Comparison of ENCODE assay signal across 8 cellular contexts in the genomic region with DNA sequence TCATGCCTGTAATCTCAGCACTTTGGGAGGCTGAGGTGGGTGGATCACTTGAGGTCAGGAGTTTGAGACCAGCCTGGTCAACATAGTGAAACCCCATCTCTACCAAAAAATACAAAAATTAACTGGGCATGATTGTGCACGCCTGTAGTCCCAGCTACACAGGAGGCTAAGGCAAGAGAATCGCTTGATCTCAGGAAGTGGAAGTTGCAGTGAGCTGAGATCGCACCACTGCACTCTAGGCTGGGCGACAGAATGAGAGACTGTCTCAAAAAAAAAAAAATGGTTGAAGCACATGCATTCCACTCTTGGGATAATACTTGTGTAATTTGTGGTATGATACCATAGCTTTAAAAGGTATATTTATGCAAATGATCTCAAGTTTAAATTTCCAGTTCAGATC. TPM values are rescaled to one million over a fixed set of nuclear protein-coding genes. Genes with fewer than 3 reads are reported as not detected.
DNase-seq lines count a peak whose midpoint lies in the region; ATAC-seq and TF ChIP-seq lines count a peak whose summit lies in the region.
"Not testable (repeated sequence)": the region's sequence is repeated elsewhere in the genome, so short reads cannot be mapped to it uniquely, and the experiment has no call there.

No MANE protein-coding gene starts in this region.

- peak overlapping the region; percentile 24; the same call in 1 of the 2 replicates for H3K9ac ChIP-seq in OCI-LY1 (ENCODE audit: low read length)

- H3F3A ChIP-seq in DOHH2 (ENCODE audit: control insufficient read depth, insufficient read depth); OCI-LY1 (ENCODE audit: insufficient read depth, low read length): not testable (repeated sequence)

- not testable (repeated sequence) for TF ChIP-seq CTCF in DOHH2 (IDR thresholded peaks at IDR 0.05; ENCODE audit: low read depth, low read length, poor library complexity, severe bottlenecking); OCI-LY1 (IDR thresholded peaks at IDR 0.05; ENCODE audit: low read length); activated B cell treated with CpG ODN at 0.5 μM for 24 hours (IDR thresholded peaks at IDR 0.05); chondrocyte (IDR thresholded peaks at IDR 0.05)

- H3K79me2 ChIP-seq in DOHH2 (ENCODE audit: control insufficient read depth, low read length) (peaks cover 100% of the 10 kb centered on the region), OCI-LY1 (ENCODE audit: insufficient read depth, low read length) (peaks cover 100% of the 10 kb centered on the region)

- not testable (repeated sequence) for H3K9me3 ChIP-seq in DOHH2 (ENCODE audit: control insufficient read depth, insufficient read depth, low read length); OCI-LY1 (ENCODE audit: low read length)

- peaks cover 87% of the 10 kb centered on the region for H3K4me1 Mint-ChIP-seq in activated B cell treated with CpG ODN at 0.5 μM for 24 hours
- peaks cover 85% of the 10 kb centered on the region for H3K4me1 Mint-ChIP-seq in activated naive CD4-positive, alpha-beta T cell treated with anti-CD3 and anti-CD28 coated beads for 36 hours (ENCODE audit: low read depth)
- peaks cover 60% of the 10 kb centered on the region for H3K4me1 Mint-ChIP-seq in chondrocyte (ENCODE audit: low read depth)
- peaks cover 30 to 94% (median 86%) of the 10 kb centered on the region in 4 donors for H3K4me1 Mint-ChIP-seq in naive thymus-derived CD8-positive, alpha-beta T cell
- peaks cover 91% of the 10 kb centered on the region for H3K4me1 Mint-ChIP-seq in stimulated activated naive CD8-positive, alpha-beta T cell treated with anti-CD3 and anti-CD28 coated beads, Interleukin-15, amount 100 ng/mL, for 72 hours

- peaks cover 77% of the 10 kb centered on the region for H3K36me3 ChIP-seq in DOHH2 (ENCODE audit: control insufficient read depth, low read length)
- H3K36me3 ChIP-seq in OCI-LY1 (ENCODE audit: insufficient read depth, low read length): peaks cover 44% of the 10 kb centered on the region

- not testable (repeated sequence) for H3K27ac ChIP-seq in DOHH2 (ENCODE audit: low read depth, low read length)
- peak overlapping the region; percentile 40 for H3K27ac ChIP-seq in OCI-LY1 (ENCODE audit: low read depth, low read length, poor library complexity, severe bottlenecking)

- H3K27ac Mint-ChIP-seq in activated B cell treated with CpG ODN at 0.5 μM for 24 hours (peak overlapping the region; percentile 61), chondrocyte (ENCODE audit: unreplicated experiment) (peak overlapping the region; percentile 18)
- peak overlapping the region; percentile 46 for H3K27ac Mint-ChIP-seq in activated naive CD4-positive, alpha-beta T cell treated with anti-CD3 and anti-CD28 coated beads for 36 hours
- H3K27ac Mint-ChIP-seq in naive thymus-derived CD8-positive, alpha-beta T cell: peak overlapping the region in 9 of 10 donors; percentile 68 to 89 (median 79)
- not testable (repeated sequence) for H3K27ac Mint-ChIP-seq in stimulated activated naive CD8-positive, alpha-beta T cell treated with anti-CD3 and anti-CD28 coated beads, Interleukin-15, amount 100 ng/mL, for 72 hours

- H3K4me2 ChIP-seq in DOHH2 (ENCODE audit: low read length) (peak overlapping the region; percentile 40), OCI-LY1 (ENCODE audit: low read length) (peak overlapping the region; percentile 50)

- H4K20me1 ChIP-seq in DOHH2 (ENCODE audit: control insufficient read depth, insufficient read depth, low read depth, low read length): peaks cover 68% of the 10 kb centered on the region
- not testable (repeated sequence) for H4K20me1 ChIP-seq in OCI-LY1 (ENCODE audit: insufficient read depth, low read length)

- intact Hi-C loops in activated B cell treated with CpG ODN at 0.5 μM for 24 hours (cut with micrococcal nuclease): loop anchor here (1.0 to 2.0 kb wide), 2 partner anchors 8 to 13 kb away; partner anchors contain the start of gene GPBP1
- intact Hi-C loops in activated naive CD4-positive, alpha-beta T cell treated with anti-CD3 and anti-CD28 coated beads for 36 hours (cut with micrococcal nuclease): not testable (repeated sequence)

- not testable (repeated sequence) for DNase-seq in activated B cell treated with CpG ODN at 0.5 μM for 24 hours; chondrocyte (ENCODE audit: low spot score); stimulated activated naive CD8-positive, alpha-beta T cell treated with anti-CD3 and anti-CD28 coated beads, Interleukin-15, amount 100 ng/mL, for 72 hours
- DNase-seq in activated naive CD4-positive, alpha-beta T cell treated with anti-CD3 and anti-CD28 coated beads for 36 hours: peak; percentile 32
- DNase-seq in naive thymus-derived CD8-positive, alpha-beta T cell: peak in 3 of 10 donors; percentile 24 to 45 (median 37)

- not testable (repeated sequence) for H3K9me3 Mint-ChIP-seq in activated B cell treated with CpG ODN at 0.5 μM for 24 hours; activated naive CD4-positive, alpha-beta T cell treated with anti-CD3 and anti-CD28 coated beads for 36 hours; chondrocyte (ENCODE audit: low read depth); naive thymus-derived CD8-positive, alpha-beta T cell; stimulated activated naive CD8-positive, alpha-beta T cell treated with anti-CD3 and anti-CD28 coated beads, Interleukin-15, amount 100 ng/mL, for 72 hours

- peak overlapping the region; percentile 59 for H3K4me3 Mint-ChIP-seq in activated B cell treated with CpG ODN at 0.5 μM for 24 hours
- peak overlapping the region; percentile 15 for H3K4me3 Mint-ChIP-seq in activated naive CD4-positive, alpha-beta T cell treated with anti-CD3 and anti-CD28 coated beads for 36 hours
- not testable (repeated sequence) for H3K4me3 Mint-ChIP-seq in chondrocyte (ENCODE audit: unreplicated experiment)
- peak overlapping the region; percentile 39 to 77 (median 70) for H3K4me3 Mint-ChIP-seq in naive thymus-derived CD8-positive, alpha-beta T cell
- peak overlapping the region; percentile 26 to 51 for H3K4me3 Mint-ChIP-seq in stimulated activated naive CD8-positive, alpha-beta T cell treated with anti-CD3 and anti-CD28 coated beads, Interleukin-15, amount 100 ng/mL, for 72 hours

- peaks cover 68% of the 10 kb centered on the region for H3K36me3 Mint-ChIP-seq in activated B cell treated with CpG ODN at 0.5 μM for 24 hours (ENCODE audit: low read depth)
- H3K36me3 Mint-ChIP-seq in activated naive CD4-positive, alpha-beta T cell treated with anti-CD3 and anti-CD28 coated beads for 36 hours (ENCODE audit: low read depth): peaks cover 36% of the 10 kb centered on the region
- not testable (repeated sequence) for H3K36me3 Mint-ChIP-seq in chondrocyte (ENCODE audit: low read depth)
- peaks cover 0 to 59% (median 11%) of the 10 kb centered on the region in 3 donors for H3K36me3 Mint-ChIP-seq in naive thymus-derived CD8-positive, alpha-beta T cell

- H3K27me3 ChIP-seq in DOHH2 (ENCODE audit: control insufficient read depth, low read length); OCI-LY1 (ENCODE audit: insufficient read depth, low read length): not testable (repeated sequence)

- ATAC-seq in HG02870 (IDR thresholded peaks at IDR 0.05; ENCODE audit: unreplicated experiment) (peak; percentile 40), activated B cell treated with CpG ODN at 0.5 μM for 24 hours (ENCODE audit: low read depth) (peak; percentile 42)
- ATAC-seq in naive thymus-derived CD8-positive, alpha-beta T cell: peak; percentile 72 to 85
- not testable (repeated sequence) for ATAC-seq in stimulated activated naive CD8-positive, alpha-beta T cell treated with anti-CD3 and anti-CD28 coated beads, Interleukin-15, amount 100 ng/mL, for 72 hours

- H2AFZ ChIP-seq in OCI-LY1 (ENCODE audit: low read length): not testable (repeated sequence)

- POLR2A ChIA-PET in activated B cell treated with CpG ODN at 0.5 μM for 24 hours (lab: Charles Lee): interaction anchor here (0.6 to 1.6 kb wide), 7 partner anchors 13 to 603 kb away, joined by 3 to 9 read pairs (median 3); partner anchors contain the start of gene GPBP1
- POLR2A ChIA-PET in naive thymus-derived CD8-positive, alpha-beta T cell (lab: Charles Lee): interaction anchor here (1.0 to 1.7 kb wide), 2 partner anchors 14 to 278 kb away, joined by 3 to 6 read pairs; partner anchors contain the start of gene GPBP1

- H3K9me2 ChIP-seq in DOHH2 (replicated peaks; ENCODE audit: control insufficient read depth, low read length); OCI-LY1 (ENCODE audit: low read depth, low read length): not testable (repeated sequence)

- CTCF ChIA-PET in activated B cell treated with CpG ODN at 0.5 μM for 24 hours (lab: Charles Lee): interaction anchor here (0.7 to 0.9 kb wide), 2 partner anchors 32 to 50 kb away, joined by 3 read pairs; no protein-coding TSS in a partner anchor
- CTCF ChIA-PET in activated naive CD4-positive, alpha-beta T cell treated with anti-CD3 and anti-CD28 coated beads for 36 hours (lab: Charles Lee): interaction anchor here (0.9 to 1.7 kb wide), 2 partner anchors 21 to 32 kb away, joined by 3 to 8 read pairs; no protein-coding TSS in a partner anchor

- H3K4me3 ChIP-seq in DOHH2 (ENCODE audit: low read length) (peak overlapping the region; percentile 11), OCI-LY1 (ENCODE audit: low read depth, low read length, poor library complexity, severe bottlenecking) (peak overlapping the region; percentile 35)

- H3K4me1 ChIP-seq in DOHH2 (ENCODE audit: control insufficient read depth, low read length) (peaks cover 56% of the 10 kb centered on the region), OCI-LY1 (ENCODE audit: insufficient read depth, low read length, severe bottlenecking) (peaks cover 52% of the 10 kb centered on the region)

- not testable (repeated sequence) for H3K27me3 Mint-ChIP-seq in activated B cell treated with CpG ODN at 0.5 μM for 24 hours; activated naive CD4-positive, alpha-beta T cell treated with anti-CD3 and anti-CD28 coated beads for 36 hours (ENCODE audit: low read depth); chondrocyte (ENCODE audit: low read depth); naive thymus-derived CD8-positive, alpha-beta T cell; stimulated activated naive CD8-positive, alpha-beta T cell treated with anti-CD3 and anti-CD28 coated beads, Interleukin-15, amount 100 ng/mL, for 72 hours

RNA-seq across cellular contexts. Expression of gene GPBP1, which starts 14.1 kb away (rescaled TPM):
- total RNA-seq in activated B cell treated with CpG ODN at 0.5 μM for 24 hours: 130 and 142 TPM in 2 replicates
- 10 to 100 TPM; 91.5 to 91.9 TPM for total RNA-seq in activated naive CD4-positive, alpha-beta T cell treated with anti-CD3 and anti-CD28 coated beads for 36 hours
- total RNA-seq in chondrocyte: 40.7 to 49.3 TPM (median 45.6 TPM) in 3 replicates
- 100 to 1,000 TPM; 155 to 168 TPM for total RNA-seq in naive thymus-derived CD8-positive, alpha-beta T cell
- 10 to 100 TPM; 69.8 to 97.1 (median 93.0) TPM for polyA plus RNA-seq in naive thymus-derived CD8-positive, alpha-beta T cell
